In the genomic region with DNA sequence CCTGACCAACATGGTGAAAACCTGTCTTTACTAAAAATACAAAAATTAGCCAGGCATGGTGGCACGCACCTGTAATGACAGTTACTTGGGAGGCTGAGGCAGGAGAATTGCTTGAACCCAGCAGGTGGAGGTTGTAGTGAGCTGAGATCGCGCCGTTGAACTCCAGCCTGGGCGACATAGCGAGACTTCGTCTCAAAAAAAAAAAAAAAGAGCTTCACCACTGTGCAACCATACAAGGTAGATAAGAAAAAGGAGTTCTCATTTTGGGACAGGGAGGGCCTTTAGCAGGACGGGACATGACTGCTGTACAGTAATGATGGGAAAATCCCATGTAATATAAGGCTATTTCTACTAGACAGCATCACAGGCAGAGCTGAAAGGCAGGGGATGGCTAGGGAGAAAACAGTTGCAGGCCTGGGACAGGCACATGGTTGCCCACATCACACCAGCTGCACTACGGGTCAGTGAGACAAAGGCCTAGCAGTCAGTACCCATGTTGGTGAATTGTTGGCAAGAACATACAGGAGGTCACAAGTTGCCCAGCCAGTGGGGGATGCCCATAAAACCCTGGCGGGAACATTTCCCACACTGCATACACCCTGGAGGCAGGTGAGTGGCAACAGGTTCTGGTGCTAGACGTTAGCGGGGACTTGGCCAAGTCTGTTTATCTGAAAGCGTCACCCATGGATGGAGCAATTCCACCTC, we compare ENCODE assay signal across 22 cellular contexts. TPM values are rescaled to one million over a fixed set of nuclear protein-coding genes. Genes with fewer than 3 reads are reported as not detected.
DNase-seq lines count a peak whose midpoint lies in the region; TF ChIP-seq lines count a peak whose summit lies in the region.
"Had no signal": no experiment of that assay in that cellular context is flagged by ENCODE, and none has a peak within 500 bp of the region (broad histone marks: within the 10 kb centered on the region; RNA-seq: fewer than 3 reads in every experiment).

No MANE protein-coding gene starts in this region.

- no peak overlapping the region for H4K5ac ChIP-seq in H9 (ENCODE audit: insufficient read length, low read depth, low read length)

- no peak for TF ChIP-seq CTCF in H9 (conservative IDR thresholded peaks at IDR 0.05)

- peaks cover 2% of the 10 kb centered on the region; the same call in 1 of the 2 replicates for H3K27me3 Mint-ChIP-seq in H9 (ENCODE audit: low read depth)
- H3K27me3 Mint-ChIP-seq in activated CD4-positive, alpha-beta T cell treated with anti-CD3 and anti-CD28 coated beads, Interleukin-2, amount 10 ng/mL, durations not matched to agents 24 days and 14 days, result no peaks in the 10 kb centered on the region
- H3K27me3 Mint-ChIP-seq: naive B cell had no signal

- no peaks in the 10 kb centered on the region for H4K20me1 ChIP-seq in H9 (ENCODE audit: control insufficient read depth, insufficient read depth, insufficient read length)

- intact Hi-C loops in posterior vena cava (cut with DNase I), result no loop called here
- intact Hi-C loops in activated CD4-positive, alpha-beta T cell treated with anti-CD3 and anti-CD28 coated beads, Interleukin-2, amount 10 ng/mL, durations not matched to agents 24 days and 14 days (cut with micrococcal nuclease), result no loop called here

- H3K9ac ChIP-seq in H9 (ENCODE audit: extremely low read depth, insufficient read length, low read length), result no peak overlapping the region

- no peak overlapping the region for H2BK120ac ChIP-seq in H9 (ENCODE audit: low read depth, low read length, poor library complexity, severe bottlenecking)

- no peak overlapping the region for H3K27ac Mint-ChIP-seq in H9
- no peak overlapping the region for H3K27ac Mint-ChIP-seq in activated CD4-positive, alpha-beta T cell treated with anti-CD3 and anti-CD28 coated beads, Interleukin-2, amount 10 ng/mL, durations not matched to agents 24 days and 14 days
- H3K27ac Mint-ChIP-seq: brain had no signal

- H2BK12ac ChIP-seq in H9 (ENCODE audit: insufficient read length, low read depth, low read length), result no peak overlapping the region

- no peaks in the 10 kb centered on the region for H3K4me1 ChIP-seq in H9 (ENCODE audit: insufficient read depth, low read length)

- H3K27me3 ChIP-seq in H9 (ENCODE audit: insufficient read depth, low read length), result no peaks in the 10 kb centered on the region
- H3K27me3 ChIP-seq: Peyer's patch, suprapubic skin had no signal

- H3K4me1 Mint-ChIP-seq in H9, result peaks cover 6 to 7% of the 10 kb centered on the region in 2 experiments; a peak in 3 of 4 replicates
- H3K4me1 Mint-ChIP-seq in activated CD4-positive, alpha-beta T cell treated with anti-CD3 and anti-CD28 coated beads, Interleukin-2, amount 10 ng/mL, durations not matched to agents 24 days and 14 days, result peaks cover 19% of the 10 kb centered on the region

- DNase-seq in H9, result peak; percentile 13
- peak; percentile 19 for DNase-seq in SK-MEL-5 (ENCODE audit: low read depth, low spot score)
- peak; percentile 31 for DNase-seq in islet precursor cell
- DNase-seq in posterior vena cava (ENCODE audit: low spot score), result peak; percentile 29
- DNase-seq in activated CD4-positive, alpha-beta T cell treated with anti-CD3 and anti-CD28 coated beads, Interleukin-2, amount 10 ng/mL, durations not matched to agents 24 days and 14 days, result no peak
- DNase-seq in activated CD4-positive, alpha-beta T cell treated with anti-CD3 and anti-CD28 coated beads, Interleukin-2, amount 50 U/mL, for 1 hour, result no peak
- no peak for DNase-seq in NCI-H345 treated with DMSO at 0.1 percent for 48 hours (lab: John Stamatoyannopoulos, UW; ENCODE audit: unreplicated experiment)
- DNase-seq: activated CD4-positive, alpha-beta T cell treated with anti-CD3 and anti-CD28 coated beads for 1 hour; activated T-cell treated with anti-CD3 and anti-CD28 coated beads, Interleukin-2, amount 50 U/mL, for 4 hours; effector memory CD4-positive, alpha-beta T cell; KG1; mesendoderm; MM.1S; naive B cell; NCI-H2029 treated with DMSO at 0.1 percent for 48 hours; NCI-H526 treated with DMSO at 0.1 percent for 48 hours; retina; stimulated activated CD4-positive, alpha-beta T cell treated with anti-CD3 and anti-CD28 coated beads, Interleukin-2, amount 100 ng/mL, for 48 hours had no signal

- no CpG with 5 or more reads among the region's 13 CpGs for WGBS in H9 (ENCODE audit: extremely low coverage, insufficient read length, low lambda C conversion rate)

- no peak overlapping the region for H3K18ac ChIP-seq in H9 (ENCODE audit: insufficient read length, low read depth, low read length)

- no peaks in the 10 kb centered on the region; a peak in 1 of 7 replicates for H3K36me3 Mint-ChIP-seq in H9 (ENCODE audit: insufficient read depth in 1 of 3, low read depth in 3 of 3)
- peaks cover 7% of the 10 kb centered on the region for H3K36me3 Mint-ChIP-seq in activated CD4-positive, alpha-beta T cell treated with anti-CD3 and anti-CD28 coated beads, Interleukin-2, amount 10 ng/mL, durations not matched to agents 24 days and 14 days (ENCODE audit: low read depth)
- H3K36me3 Mint-ChIP-seq: brain, naive B cell had no signal

- H2BK5ac ChIP-seq in H9 (ENCODE audit: insufficient read length, low read length), result no peak overlapping the region

- in situ Hi-C loops in SK-MEL-5 (cut with HindIII; ENCODE audit: low pct_unique_long_range_greater_than_20kb, low sequenced_read_pairs), result no loop called here

- no peak overlapping the region for H2AFZ ChIP-seq in H9 (ENCODE audit: low read length)

- no peak overlapping the region for H4K91ac ChIP-seq in H9 (ENCODE audit: insufficient read length, low read depth, low read length)

- no peak overlapping the region for H3K56ac ChIP-seq in H9 (ENCODE audit: insufficient read length, low read depth, low read length)

- no peaks in the 10 kb centered on the region for H3K79me2 ChIP-seq in H9 (ENCODE audit: insufficient read depth, low read length)

- no peak overlapping the region for H3K23ac ChIP-seq in H9 (ENCODE audit: insufficient read length, low read depth, low read length)

- no peak overlapping the region for H3T11ph ChIP-seq in H9 (ENCODE audit: low read length)

- H3K23me2 ChIP-seq in H9 (ENCODE audit: insufficient read length, low read depth, low read length, poor library complexity, severe bottlenecking), result peaks cover 3% of the 10 kb centered on the region

- H3K14ac ChIP-seq in H9 (ENCODE audit: insufficient read depth, low read length), result no peak overlapping the region

- no peak overlapping the region for H2AK5ac ChIP-seq in H9 (ENCODE audit: insufficient read length, low read length)

- H3K4ac ChIP-seq in H9 (ENCODE audit: low read depth, low read length), result no peak overlapping the region

- no peak overlapping the region for H3K4me2 ChIP-seq in H9 (ENCODE audit: insufficient read depth, insufficient read length, low read length)

- H3K27ac ChIP-seq in H9 (ENCODE audit: insufficient read length, low read depth, low read length), result no peak overlapping the region
- H3K27ac ChIP-seq: Peyer's patch, suprapubic skin had no signal

- no peaks in the 10 kb centered on the region for H3K9me3 ChIP-seq in H9 (ENCODE audit: control insufficient read depth, low read depth, low read length)
- H3K9me3 ChIP-seq: Peyer's patch, suprapubic skin had no signal

- H3K9me3 Mint-ChIP-seq in H9, result no peaks in the 10 kb centered on the region
- H3K9me3 Mint-ChIP-seq in activated CD4-positive, alpha-beta T cell treated with anti-CD3 and anti-CD28 coated beads, Interleukin-2, amount 10 ng/mL, durations not matched to agents 24 days and 14 days, result no peaks in the 10 kb centered on the region
- H3K9me3 Mint-ChIP-seq: activated T-cell treated with anti-CD3 and anti-CD28 coated beads, Interleukin-2, amount 50 U/mL, for 4 hours; brain; CD14-positive monocyte; naive B cell had no signal

- no peak overlapping the region for H2BK15ac ChIP-seq in H9 (ENCODE audit: low read depth, low read length)

- no peak overlapping the region for H3K4me3 Mint-ChIP-seq in H9
- no peak overlapping the region for H3K4me3 Mint-ChIP-seq in activated CD4-positive, alpha-beta T cell treated with anti-CD3 and anti-CD28 coated beads, Interleukin-2, amount 10 ng/mL, durations not matched to agents 24 days and 14 days
- H3K4me3 Mint-ChIP-seq: activated T-cell treated with anti-CD3 and anti-CD28 coated beads, Interleukin-2, amount 50 U/mL, for 4 hours; brain; CD14-positive monocyte; naive B cell had no signal

- no peaks in the 10 kb centered on the region for H3K79me1 ChIP-seq in H9 (ENCODE audit: insufficient read depth, low read depth, low read length, poor library complexity, severe bottlenecking)

- H4K8ac ChIP-seq in H9 (replicated peaks; ENCODE audit: insufficient read length, low read depth, low read length), result no peak overlapping the region

- H2BK20ac ChIP-seq in H9 (ENCODE audit: low read depth, low read length, poor library complexity, severe bottlenecking), result no peak overlapping the region

RNA-seq across cellular contexts. Expression of gene TANGO2, which starts 5.4 kb away (rescaled TPM):
- total RNA-seq in H9 (2021) (14.6 and 22.9 TPM in 2 replicates), posterior vena cava (10 to 100 TPM; 28.4 to 31.1 TPM)
- 68.3 and 70.0 TPM in 2 replicates for total RNA-seq in SK-MEL-5 (2014; rRNA removed; shearing (Covaris generic))
- 78.2 and 85.2 TPM in 2 replicates for polyA plus RNA-seq in SK-MEL-5 (2015; cell fraction: cytosol; rRNA removed)
- polyA plus RNA-seq in SK-MEL-5 (2015; cell fraction: nucleus; rRNA removed), result 68.0 and 80.2 TPM in 2 replicates
- total RNA-seq in activated CD4-positive, alpha-beta T cell treated with anti-CD3 and anti-CD28 coated beads, Interleukin-2, amount 10 ng/mL, durations not matched to agents 24 days and 14 days, result 27.1 and 31.5 TPM in 2 replicates

RNA-seq across cellular contexts. Expression of gene ARVCF, which starts 9.7 kb away (rescaled TPM):
- total RNA-seq in H9 (2021) (40.7 and 41.1 TPM in 2 replicates), posterior vena cava (10 to 100 TPM; 20.1 to 21.3 TPM)
- total RNA-seq in SK-MEL-5 (2014; rRNA removed; shearing (Covaris generic)), result 4.9 and 5.4 TPM in 2 replicates
- 3.8 and 4.1 TPM in 2 replicates for polyA plus RNA-seq in SK-MEL-5 (2015; cell fraction: cytosol; rRNA removed)
- 43.0 and 46.9 TPM in 2 replicates for polyA plus RNA-seq in SK-MEL-5 (2015; cell fraction: nucleus; rRNA removed)
- total RNA-seq in activated CD4-positive, alpha-beta T cell treated with anti-CD3 and anti-CD28 coated beads, Interleukin-2, amount 10 ng/mL, durations not matched to agents 24 days and 14 days, result 2.6 and 4.1 TPM in 2 replicates

RNA-seq across cellular contexts. Expression of gene DGCR8, which starts 53.7 kb away (rescaled TPM):
- total RNA-seq in H9 (2021) (71.2 and 74.5 TPM in 2 replicates), posterior vena cava (10 to 100 TPM; 24.3 to 25.2 TPM)
- total RNA-seq in SK-MEL-5 (2014; rRNA removed; shearing (Covaris generic)), result 12.4 and 18.2 TPM in 2 replicates
- 12.8 and 20.1 TPM in 2 replicates for polyA plus RNA-seq in SK-MEL-5 (2015; cell fraction: cytosol; rRNA removed)
- 119 and 137 TPM in 2 replicates for polyA plus RNA-seq in SK-MEL-5 (2015; cell fraction: nucleus; rRNA removed)
- total RNA-seq in activated CD4-positive, alpha-beta T cell treated with anti-CD3 and anti-CD28 coated beads, Interleukin-2, amount 10 ng/mL, durations not matched to agents 24 days and 14 days, result 73.2 and 74.2 TPM in 2 replicates

Comparison
In these comparisons a context has a peak if more than half of its experiments do, and no peak if none do; other contexts are left out.
1. DNase-seq: peak in H9 (single experiment), SK-MEL-5 (single experiment), islet precursor cell (single experiment) and posterior vena cava (single experiment); none in activated CD4-positive, alpha-beta T cell treated with anti-CD3 and anti-CD28 coated beads, Interleukin-2, amount 10 ng/mL, durations not matched to agents 24 days and 14 days (single experiment), activated CD4-positive, alpha-beta T cell treated with anti-CD3 and anti-CD28 coated beads, Interleukin-2, amount 50 U/mL, for 1 hour (single experiment) and NCI-H345 treated with DMSO at 0.1 percent for 48 hours (single experiment).